ENCODE assay signal across 23 cellular contexts in the genomic region with DNA sequence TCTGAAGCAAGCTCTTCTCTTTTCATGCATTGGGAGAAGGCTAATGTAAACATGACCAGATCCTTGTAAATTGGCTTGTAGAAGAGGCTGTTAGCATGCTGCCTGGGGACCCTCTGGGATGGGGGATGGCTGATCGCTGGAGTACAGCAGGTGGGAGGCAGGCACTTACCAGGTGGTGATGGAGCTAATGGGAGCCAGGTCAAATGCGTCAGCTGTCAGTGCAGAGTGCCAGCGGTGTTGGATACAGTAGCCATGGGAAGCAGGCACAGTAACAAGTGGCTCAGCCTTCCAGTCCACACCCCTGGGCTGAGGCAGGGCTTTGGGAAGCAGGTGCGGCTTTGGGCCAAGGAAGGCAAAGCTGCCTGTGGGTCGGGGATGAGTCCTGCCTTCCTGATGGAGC.
DNase-seq lines count a peak whose midpoint lies in the region; ATAC-seq and TF ChIP-seq lines count a peak whose summit lies in the region.
"Had no signal": no experiment of that assay in that cellular context is flagged by ENCODE, and none has a peak within 500 bp of the region (broad histone marks: within the 10 kb centered on the region; RNA-seq: fewer than 3 reads in every experiment).

No MANE protein-coding gene starts in this region.

- no peak overlapping the region for H3K4me3 Mint-ChIP-seq in osteocyte (ENCODE audit: unreplicated experiment)
- H3K4me3 Mint-ChIP-seq: neural crest cell; T-helper 1 cell treated with Interleukin-12 subunit alpha and Interleukin-12 subunit beta and Interleukin-4 antibody, amounts not matched to agents 30 μg/mL and 1 μg/mL, for 36 hours had no signal

- no peak overlapping the region for H4K91ac ChIP-seq in mesenchymal stem cell (ENCODE audit: low read length)

- no peak overlapping the region for H4K8ac ChIP-seq in mesenchymal stem cell (ENCODE audit: low read length)

- H3K27ac ChIP-seq in mesenchymal stem cell (ENCODE audit: low read length, poor library complexity, severe bottlenecking) = no peak overlapping the region
- H3K27ac ChIP-seq: left lung, PC-9, prostate gland, SJSA1, stomach, upper lobe of left lung had no signal

- no peak overlapping the region for H3K4me3 ChIP-seq in mesenchymal stem cell (ENCODE audit: insufficient read depth in 1 of 2, low read depth in 1 of 2, low read length in 2 of 2)
- H3K4me3 ChIP-seq: left lung, PC-9, prostate gland, SJSA1, stomach, upper lobe of left lung had no signal

- peak; percentile 99 for DNase-seq in NCI-H1092 treated with DMSO at 0.1 percent for 48 hours (lab: John Stamatoyannopoulos, UW)
- peak; percentile 46 to 54 for DNase-seq in NCI-H187 (lab: John Stamatoyannopoulos, UW)
- peak; percentile 89 for DNase-seq in NCI-H510A (lab: John Stamatoyannopoulos, UW)
- peak; percentile 93 for DNase-seq in left kidney (ENCODE audit: low read depth, low spot score)
- DNase-seq in activated effector memory CD4-positive, alpha-beta T cell treated with anti-CD3 and anti-CD28 coated beads, Interleukin-2, amount 50 U/mL, for 16 hours = no peak
- no peak for DNase-seq in osteocyte (ENCODE audit: extremely low spot score, unreplicated experiment)
- DNase-seq in mesenchymal stem cell = no peak
- DNase-seq: activated CD8-positive, alpha-beta memory T cell treated with anti-CD3 and anti-CD28 coated beads, Interleukin-2, amount 50 U/mL, for 48 hours; activated gamma-delta T cell treated with Interleukin-2 at 50 U/mL for 16 hours; head of caudate nucleus; KBM-7; left lung; midbrain; PC-9; small intestine; stimulated activated CD4-positive, alpha-beta T cell treated with anti-CD3 and anti-CD28 coated beads, Interleukin-2, amount 100 ng/mL, for 48 hours; stomach had no signal

- no peaks in the 10 kb centered on the region for H3K27me3 ChIP-seq in mesenchymal stem cell (ENCODE audit: control insufficient read depth in 1 of 2, insufficient read depth in 1 of 2, low read length in 2 of 2)
- H3K27me3 ChIP-seq: left lung, SJSA1, upper lobe of left lung had no signal

- H2AK5ac ChIP-seq in mesenchymal stem cell (ENCODE audit: low read length, severe bottlenecking) = no peak overlapping the region

- no peak overlapping the region for H2BK15ac ChIP-seq in mesenchymal stem cell (ENCODE audit: low read depth, poor library complexity, severe bottlenecking)

- no peaks in the 10 kb centered on the region for H3K36me3 ChIP-seq in mesenchymal stem cell (ENCODE audit: control insufficient read depth in 1 of 2, insufficient read depth in 2 of 2, low read depth in 1 of 2, low read length in 2 of 2)
- H3K36me3 ChIP-seq: left lung, prostate gland, SJSA1, stomach, upper lobe of left lung had no signal

- H3K36me3 Mint-ChIP-seq in osteocyte (ENCODE audit: unreplicated experiment) = no peaks in the 10 kb centered on the region

- no peak for ATAC-seq in HG03097 (IDR thresholded peaks at IDR 0.05; ENCODE audit: low FRiP score, unreplicated experiment)
- ATAC-seq: left lung had no signal

- no peaks in the 10 kb centered on the region for H3K79me1 ChIP-seq in mesenchymal stem cell (replicated peaks; ENCODE audit: low read length, poor library complexity, severe bottlenecking)

- H2BK5ac ChIP-seq in mesenchymal stem cell (ENCODE audit: low read depth, low read length, poor library complexity, severe bottlenecking) = no peak overlapping the region

- H3K9ac ChIP-seq in mesenchymal stem cell (ENCODE audit: low read length) = no peak overlapping the region

- H3K9me3 Mint-ChIP-seq in osteocyte (ENCODE audit: unreplicated experiment) = peaks cover 37% of the 10 kb centered on the region
- H3K9me3 Mint-ChIP-seq: neural crest cell; T-helper 1 cell treated with Interleukin-12 subunit alpha and Interleukin-12 subunit beta and Interleukin-4 antibody, amounts not matched to agents 30 μg/mL and 1 μg/mL, for 36 hours had no signal

- no peaks in the 10 kb centered on the region for H3K9me3 ChIP-seq in mesenchymal stem cell (ENCODE audit: control insufficient read depth, low read length)
- H3K9me3 ChIP-seq: left lung, prostate gland, stomach, upper lobe of left lung had no signal

- no peak overlapping the region for H3K27ac Mint-ChIP-seq in osteocyte (ENCODE audit: unreplicated experiment)
- H3K27ac Mint-ChIP-seq: T-helper 1 cell treated with Interleukin-12 subunit alpha and Interleukin-12 subunit beta and Interleukin-4 antibody, amounts not matched to agents 30 μg/mL and 1 μg/mL, for 36 hours had no signal

- H3K23ac ChIP-seq in mesenchymal stem cell (ENCODE audit: low read length in 2 of 2) = no peak overlapping the region

- no peak overlapping the region for H3K4me2 ChIP-seq in mesenchymal stem cell (ENCODE audit: low read length, poor library complexity, severe bottlenecking)
- H3K4me2 ChIP-seq: PC-9 had no signal

- H3K18ac ChIP-seq in mesenchymal stem cell (ENCODE audit: low read depth in 1 of 2, low read length in 2 of 2) = no peak overlapping the region

- H3K4me1 Mint-ChIP-seq in osteocyte (ENCODE audit: unreplicated experiment) = no peaks in the 10 kb centered on the region

- H3K4ac ChIP-seq in mesenchymal stem cell (ENCODE audit: low read depth in 1 of 2, low read length in 2 of 2) = no peak overlapping the region

- H3K4me1 ChIP-seq in mesenchymal stem cell (ENCODE audit: control insufficient read depth, insufficient read depth, low read depth, low read length) = no peaks in the 10 kb centered on the region
- H3K4me1 ChIP-seq: left lung, prostate gland, SJSA1, stomach, upper lobe of left lung had no signal

- no peak overlapping the region for H2BK12ac ChIP-seq in mesenchymal stem cell (ENCODE audit: low read length in 2 of 2)

- no peak overlapping the region for H2AFZ ChIP-seq in mesenchymal stem cell (ENCODE audit: low read depth, low read length)
- H2AFZ ChIP-seq: PC-9 had no signal

- 72% methylated on average over 5 of the region's 5 CpGs for WGBS in mesenchymal stem cell

- H3K27me3 Mint-ChIP-seq in osteocyte (ENCODE audit: unreplicated experiment) = no peaks in the 10 kb centered on the region

- no peak overlapping the region for H2BK120ac ChIP-seq in mesenchymal stem cell (ENCODE audit: low read depth, low read length)

- H3K14ac ChIP-seq in mesenchymal stem cell (ENCODE audit: low read length in 2 of 2) = no peak overlapping the region

- TF ChIP-seq CTCF in osteocyte (IDR thresholded peaks at IDR 0.05) = no peak

Comparison
In these comparisons a context has a peak if more than half of its experiments do, and no peak if none do; other contexts are left out.
1. DNase-seq: peak in NCI-H1092 treated with DMSO at 0.1 percent for 48 hours (single experiment), NCI-H187 (2 of 2), NCI-H510A (single experiment) and left kidney (single experiment); none in activated effector memory CD4-positive, alpha-beta T cell treated with anti-CD3 and anti-CD28 coated beads, Interleukin-2, amount 50 U/mL, for 16 hours (single experiment), osteocyte (single experiment) and mesenchymal stem cell (single experiment).